23 cellular contexts compared by ENCODE assay signal in the genomic region with DNA sequence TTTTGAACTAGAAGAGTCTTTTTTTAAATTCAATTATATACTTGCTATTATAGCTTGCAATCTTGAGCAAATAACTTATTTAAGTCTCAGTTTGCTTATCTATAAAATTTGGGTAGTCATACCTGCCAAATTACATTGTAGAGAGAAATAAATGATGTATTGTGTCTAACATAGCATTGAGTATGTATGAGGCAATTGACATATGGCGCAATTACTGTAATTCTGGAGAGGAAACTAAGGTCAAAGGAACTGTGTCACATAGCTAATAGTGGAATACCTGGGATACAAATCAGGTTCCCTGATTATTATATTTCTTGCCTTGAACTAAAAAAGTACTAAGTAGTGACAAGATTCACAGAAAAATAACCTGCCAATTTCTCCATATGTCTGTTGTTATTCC.
"Had no signal": no experiment of that assay in that cellular context is flagged by ENCODE, and none has a peak within 500 bp of the region (broad histone marks: within the 10 kb centered on the region; RNA-seq: fewer than 3 reads in every experiment).

No MANE protein-coding gene starts in this region.

- H3K4me2 ChIP-seq: smooth muscle cell had no signal

- FAIRE-seq: urothelium cell line had no signal

- H3K27ac ChIP-seq: left ventricle myocardium inferior, ovary, right atrium auricular region, right lobe of liver, suprapubic skin, thoracic aorta, tibial artery, upper lobe of right lung had no signal

- ATAC-seq: mucosa of descending colon; naive thymus-derived CD4-positive, alpha-beta T cell; natural killer cell treated with Interleukin-12 subunit alpha and Interleukin-12 subunit beta and Interleukin-15 and Interleukin-18, amount 100 ng/mL, for 72 hours; right lobe of liver; stimulated activated effector memory CD8-positive, alpha-beta T cell treated with anti-CD3 and anti-CD28 coated beads, Interleukin-12 subunit alpha, Interleukin-12 subunit beta, amount 100 ng/mL, for 72 hours; upper lobe of right lung had no signal

- H3K36me3 Mint-ChIP-seq: memory B cell; naive thymus-derived CD4-positive, alpha-beta T cell; natural killer cell treated with Interleukin-12 subunit alpha and Interleukin-12 subunit beta and Interleukin-15 and Interleukin-18, amount 100 ng/mL, for 72 hours; stimulated activated effector memory CD8-positive, alpha-beta T cell treated with anti-CD3 and anti-CD28 coated beads, Interleukin-12 subunit alpha, Interleukin-12 subunit beta, amount 100 ng/mL, for 72 hours had no signal

- H3K36me3 ChIP-seq: left ventricle myocardium inferior, ovary, right atrium auricular region, right lobe of liver, suprapubic skin, thoracic aorta, tibial artery, upper lobe of right lung had no signal

- DNase-seq: islet precursor cell; left ventricle myocardium inferior; midbrain; mucosa of descending colon; naive thymus-derived CD4-positive, alpha-beta T cell; ovary; right lobe of liver; stimulated activated CD4-positive, alpha-beta T cell treated with anti-CD3 and anti-CD28 coated beads, Interleukin-2, amount 100 ng/mL, for 24 hours; stimulated activated CD4-positive, alpha-beta T cell treated with anti-CD3 and anti-CD28 coated beads, Interleukin-4, amount 100 ng/mL, for 24 hours; stimulated activated naive CD4-positive, alpha-beta T cell; tibial artery; upper lobe of right lung had no signal

- H3K4me1 ChIP-seq: left ventricle myocardium inferior, right atrium auricular region, right lobe of liver, suprapubic skin, tibial artery, upper lobe of right lung had no signal

- H3K9me3 ChIP-seq: mucosa of descending colon, ovary, right atrium auricular region, right lobe of liver, thoracic aorta, tibial artery, upper lobe of right lung had no signal

- H3K4me3 Mint-ChIP-seq: memory B cell; naive thymus-derived CD4-positive, alpha-beta T cell; natural killer cell treated with Interleukin-12 subunit alpha and Interleukin-12 subunit beta and Interleukin-15 and Interleukin-18, amount 100 ng/mL, for 72 hours; stimulated activated effector memory CD8-positive, alpha-beta T cell treated with anti-CD3 and anti-CD28 coated beads, Interleukin-12 subunit alpha, Interleukin-12 subunit beta, amount 100 ng/mL, for 72 hours; stimulated activated naive CD8-positive, alpha-beta T cell treated with anti-CD3 and anti-CD28 coated beads, Interleukin-15, Interleukin-2, amounts not matched to agents 100 ng/mL and 50 ng/mL, for 24 hours had no signal

- H3K27ac Mint-ChIP-seq: memory B cell; naive thymus-derived CD4-positive, alpha-beta T cell; natural killer cell treated with Interleukin-12 subunit alpha and Interleukin-12 subunit beta and Interleukin-15 and Interleukin-18, amount 100 ng/mL, for 72 hours; progenitor cell of endocrine pancreas; stimulated activated effector memory CD8-positive, alpha-beta T cell treated with anti-CD3 and anti-CD28 coated beads, Interleukin-12 subunit alpha, Interleukin-12 subunit beta, amount 100 ng/mL, for 72 hours; stimulated activated naive CD8-positive, alpha-beta T cell treated with anti-CD3 and anti-CD28 coated beads, Interleukin-15, Interleukin-2, amounts not matched to agents 100 ng/mL and 50 ng/mL, for 24 hours had no signal

- H3K9me3 Mint-ChIP-seq: memory B cell; stimulated activated effector memory CD8-positive, alpha-beta T cell treated with anti-CD3 and anti-CD28 coated beads, Interleukin-12 subunit alpha, Interleukin-12 subunit beta, amount 100 ng/mL, for 72 hours had no signal

- H3K27me3 Mint-ChIP-seq: memory B cell; stimulated activated naive CD8-positive, alpha-beta T cell treated with anti-CD3 and anti-CD28 coated beads, Interleukin-15, Interleukin-2, amounts not matched to agents 100 ng/mL and 50 ng/mL, for 24 hours had no signal

- H3K4me1 Mint-ChIP-seq: memory B cell; stimulated activated effector memory CD8-positive, alpha-beta T cell treated with anti-CD3 and anti-CD28 coated beads, Interleukin-12 subunit alpha, Interleukin-12 subunit beta, amount 100 ng/mL, for 72 hours had no signal

- H3K4me3 ChIP-seq: left ventricle myocardium inferior, lung, mucosa of descending colon, ovary, right atrium auricular region, right lobe of liver, smooth muscle cell, suprapubic skin, thoracic aorta, tibial artery, upper lobe of right lung had no signal

- H3K27me3 ChIP-seq: ovary, right atrium auricular region, right lobe of liver, suprapubic skin, tibial artery, upper lobe of right lung had no signal
